ENCODE assay signal across 19 cellular contexts in the genomic region with DNA sequence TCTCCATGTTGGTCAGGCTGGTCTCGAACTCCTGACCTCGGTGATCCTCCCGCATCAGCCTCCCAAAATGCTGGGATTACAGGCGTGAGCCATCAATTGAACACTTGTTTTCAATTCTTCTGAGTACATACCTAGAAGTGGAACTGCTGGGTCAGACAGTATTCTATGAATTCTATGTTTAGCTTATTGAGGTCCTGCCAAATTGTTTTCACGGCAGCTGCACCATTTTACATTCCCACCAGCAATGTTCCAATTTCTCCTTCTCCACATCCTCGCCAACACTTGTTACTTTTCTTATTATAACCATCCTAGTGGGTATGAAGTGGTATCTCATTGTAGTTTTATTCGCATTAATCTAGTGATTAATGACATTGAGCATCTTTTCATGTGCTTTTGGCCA. TPM values are rescaled to one million over a fixed set of nuclear protein-coding genes. Genes with fewer than 3 reads are reported as not detected.
DNase-seq lines count a peak whose midpoint lies in the region; ATAC-seq and TF ChIP-seq lines count a peak whose summit lies in the region.
"Had no signal": no experiment of that assay in that cellular context is flagged by ENCODE, and none has a peak within 500 bp of the region (broad histone marks: within the 10 kb centered on the region; RNA-seq: fewer than 3 reads in every experiment).

No MANE protein-coding gene starts in this region.

- H3K36me3 Mint-ChIP-seq in activated naive CD4-positive, alpha-beta T cell treated with anti-CD3 and anti-CD28 coated beads, Interleukin-2, amount 50 U/mL, for 24 hours, result peaks cover 1% of the 10 kb centered on the region
- H3K36me3 Mint-ChIP-seq in activated T-helper 17 cell treated with anti-CD3 and anti-CD28 coated beads, Interleukin-2, amount 50 U/mL, for 72 hours (ENCODE audit: low read depth), result peaks cover 8% of the 10 kb centered on the region

- no peak overlapping the region for H3K4me3 Mint-ChIP-seq in activated naive CD4-positive, alpha-beta T cell treated with anti-CD3 and anti-CD28 coated beads, Interleukin-2, amount 50 U/mL, for 24 hours
- H3K4me3 Mint-ChIP-seq in activated T-helper 17 cell treated with anti-CD3 and anti-CD28 coated beads, Interleukin-2, amount 50 U/mL, for 72 hours, result no peak overlapping the region
- H3K4me3 Mint-ChIP-seq: HFFc6 had no signal

- H3K27ac Mint-ChIP-seq in activated naive CD4-positive, alpha-beta T cell treated with anti-CD3 and anti-CD28 coated beads, Interleukin-2, amount 50 U/mL, for 24 hours, result peak overlapping the region; percentile 51
- H3K27ac Mint-ChIP-seq in activated T-helper 17 cell treated with anti-CD3 and anti-CD28 coated beads, Interleukin-2, amount 50 U/mL, for 72 hours, result peak overlapping the region; percentile 96
- H3K27ac Mint-ChIP-seq: HFFc6 had no signal

- no peak overlapping the region for H3K4me3 ChIP-seq in coronary artery
- H3K4me3 ChIP-seq: MG63 had no signal

- peaks cover 22% of the 10 kb centered on the region for H3K4me1 Mint-ChIP-seq in activated naive CD4-positive, alpha-beta T cell treated with anti-CD3 and anti-CD28 coated beads, Interleukin-2, amount 50 U/mL, for 24 hours
- peaks cover 13% of the 10 kb centered on the region for H3K4me1 Mint-ChIP-seq in activated T-helper 17 cell treated with anti-CD3 and anti-CD28 coated beads, Interleukin-2, amount 50 U/mL, for 72 hours

- DNase-seq in activated naive CD4-positive, alpha-beta T cell (lab: John Stamatoyannopoulos, UW), result no peak
- peak; percentile 78 for DNase-seq in myocyte (ENCODE audit: low read depth)
- DNase-seq in coronary artery (ENCODE audit: low spot score), result no peak
- DNase-seq in cardiac septum (ENCODE audit: low spot score), result no peak
- no peak for DNase-seq in KG1 (lab: John Stamatoyannopoulos, UW)
- DNase-seq: BE2C; DMS 273 treated with DMSO at 0.1 percent for 48 hours; HFFc6; MG63; NCI-H1092 treated with DMSO at 0.1 percent for 48 hours; NCI-H1694; NCI-H2107; NCI-H345; NCI-H69; NK-92 treated with Interleukin-12 subunit alpha and Interleukin-12 subunit beta, amount 100 ng/mL, for 24 hours; PC-3 had no signal

- intact Hi-C loops in cardiac septum (cut with DNase I), result no loop called here

- H3K27ac ChIP-seq in coronary artery, result no peak overlapping the region
- H3K27ac ChIP-seq: KMS-11 had no signal

- no peaks in the 10 kb centered on the region for H3K9me3 Mint-ChIP-seq in activated naive CD4-positive, alpha-beta T cell treated with anti-CD3 and anti-CD28 coated beads, Interleukin-2, amount 50 U/mL, for 24 hours
- H3K9me3 Mint-ChIP-seq in activated T-helper 17 cell treated with anti-CD3 and anti-CD28 coated beads, Interleukin-2, amount 50 U/mL, for 72 hours, result no peaks in the 10 kb centered on the region
- H3K9me3 Mint-ChIP-seq: HFFc6 had no signal

- TF ChIP-seq CTCF in coronary artery (IDR thresholded peaks at IDR 0.05), result no peak

- ATAC-seq in activated T-helper 17 cell treated with anti-CD3 and anti-CD28 coated beads, Interleukin-2, amount 50 U/mL, for 72 hours (replicated peaks), result no peak
- ATAC-seq: PC-3 had no signal

- H3K27me3 Mint-ChIP-seq in activated naive CD4-positive, alpha-beta T cell treated with anti-CD3 and anti-CD28 coated beads, Interleukin-2, amount 50 U/mL, for 24 hours, result no peaks in the 10 kb centered on the region
- H3K27me3 Mint-ChIP-seq in activated T-helper 17 cell treated with anti-CD3 and anti-CD28 coated beads, Interleukin-2, amount 50 U/mL, for 72 hours, result no peaks in the 10 kb centered on the region

RNA-seq across cellular contexts. Expression of a gene that starts 49.9 kb away (rescaled TPM):
- 100 to 1,000 TPM; 285 to 351 TPM for total RNA-seq in activated T-helper 17 cell treated with anti-CD3 and anti-CD28 coated beads, Interleukin-2, amount 50 U/mL, for 72 hours
- 248 and 298 TPM in 2 replicates for total RNA-seq in myocyte
- polyA plus RNA-seq in myocyte (2012), result 228 TPM
- 216 TPM for total RNA-seq in cardiac septum
